Comparison of ENCODE assay signal across 7 cellular contexts in genomic region chr2:62881162-62881795, GRCh38.
"Had no signal": no experiment of that assay in that cellular context is flagged by ENCODE, and none has a peak within 500 bp of the region (broad histone marks: within the 10 kb centered on the region; RNA-seq: fewer than 3 reads in every experiment).

No MANE protein-coding gene starts in this region.

- ATAC-seq: GM23338 had no signal

- H2AFZ ChIP-seq: GM23338 had no signal

- H3K4me2 ChIP-seq: GM23338 had no signal

- H3K4me3 ChIP-seq: GM23338 had no signal

- FAIRE-seq: H1, H54, HTR-8/SVneo had no signal

- DNase-seq: H9, HCEC 1CT, KBM-7 had no signal
